1 cellular context compared by ENCODE assay signal in the genomic region with DNA sequence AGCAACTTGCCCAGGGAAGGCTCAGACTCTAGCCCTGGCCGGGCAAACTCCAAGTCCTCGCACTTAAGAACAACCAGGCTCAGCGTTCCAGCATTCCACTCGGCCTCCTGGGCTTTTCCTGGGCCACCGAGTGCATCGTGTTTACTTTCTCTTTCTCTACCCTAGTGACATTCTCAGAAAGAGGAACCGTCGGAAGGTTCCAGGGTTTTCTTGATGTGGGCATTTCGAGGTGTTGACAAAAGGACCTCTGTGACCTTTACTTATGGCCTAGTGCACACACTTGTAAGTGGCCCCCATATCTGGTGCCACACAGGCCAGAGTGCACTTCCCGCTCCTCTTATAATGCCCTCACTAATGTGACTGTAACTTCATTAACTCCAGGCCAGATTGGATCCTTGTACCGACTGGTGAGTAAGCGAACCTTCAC.
A peak's percentile ranks its signal among the peaks of the same experiment; 100 is the strongest.
TF ChIP-seq lines count a peak whose summit lies in the region.

No MANE protein-coding gene starts in this region.

TF ChIP-seq in HepG2, 621 proteins besides CTCF, POLR2A, EP300 and RAD21 (continued from another document and continues in another):
- TF ChIP-seq KMT2B (CRISPR knock-in tag; IDR thresholded peaks at IDR 0.05) (no peak; the same call in none of the 2 replicates), SKI (IDR thresholded peaks at IDR 0.05; ENCODE audit: partially characterized antibody) (no peak), ZFYVE20 (CRISPR knock-in tag; IDR thresholded peaks at IDR 0.05; ENCODE audit: borderline replicate concordance, low read depth) (0 out of 2 replicates have a peak, but pooled peaks have one; percentile 56), MEIS1 (CRISPR knock-in tag; IDR thresholded peaks at IDR 0.05; ENCODE audit: borderline replicate concordance) (no peak), ZBTB7B (CRISPR knock-in tag; IDR thresholded peaks at IDR 0.05) (no peak), TSC22D2 (CRISPR knock-in tag; IDR thresholded peaks at IDR 0.05; ENCODE audit: borderline replicate concordance) (peak; percentile 25; the same call in 1 of the 2 replicates), RBM22 (optimal IDR thresholded peaks at IDR 0.05; ENCODE audit: low read length) (no peak), ZNF577 (CRISPR knock-in tag; IDR thresholded peaks at IDR 0.05; ENCODE audit: borderline replicate concordance, low read depth) (no peak), NCOA1 (CRISPR knock-in tag; IDR thresholded peaks at IDR 0.05) (no peak), ZNF292 (CRISPR knock-in tag; IDR thresholded peaks at IDR 0.05; ENCODE audit: borderline replicate concordance, low read depth) (no peak), TBL1XR1 (IDR thresholded peaks at IDR 0.05; ENCODE audit: borderline replicate concordance, low read length, partially characterized antibody) (no peak), NFYB (CRISPR knock-in tag; IDR thresholded peaks at IDR 0.05) (no peak; the same call in 1 of the 2 replicates), ZNF274 (CRISPR knock-in tag; IDR thresholded peaks at IDR 0.05) (no peak), ZFP36L2 (CRISPR knock-in tag; IDR thresholded peaks at IDR 0.05) (0 out of 2 replicates have a peak, but pooled peaks have one; percentile 40), RNF2 (conservative IDR thresholded peaks at IDR 0.05; ENCODE audit: low read depth) (no peak), ZSCAN9 (CRISPR knock-in tag; IDR thresholded peaks at IDR 0.05; ENCODE audit: borderline replicate concordance) (0 out of 2 replicates have a peak, but pooled peaks have one; percentile 33), ZFP36L1 (CRISPR knock-in tag; IDR thresholded peaks at IDR 0.05) (peak; percentile 74; the same call in 1 of the 2 replicates), ZFX (CRISPR knock-in tag; IDR thresholded peaks at IDR 0.05; ENCODE audit: low read depth) (peak; percentile 74), HES4 (CRISPR knock-in tag; IDR thresholded peaks at IDR 0.05; ENCODE audit: borderline replicate concordance) (no peak), GTF3A (CRISPR knock-in tag; conservative IDR thresholded peaks at IDR 0.05) (no peak), ERF (CRISPR knock-in tag; IDR thresholded peaks at IDR 0.05) (peak; percentile 16; the same call in 1 of the 2 replicates), KDM5B (CRISPR knock-in tag; IDR thresholded peaks at IDR 0.05; ENCODE audit: borderline replicate concordance) (no peak; the same call in 1 of the 2 replicates), ZNF331 (CRISPR knock-in tag; IDR thresholded peaks at IDR 0.05) (peak; percentile 64), ZNF782 (CRISPR knock-in tag; IDR thresholded peaks at IDR 0.05; ENCODE audit: borderline replicate concordance) (no peak), NBN (conservative IDR thresholded peaks at IDR 0.05) (no peak), ELF4 (CRISPR knock-in tag; IDR thresholded peaks at IDR 0.05; ENCODE audit: borderline replicate concordance) (no peak), ZFP41 (CRISPR knock-in tag; IDR thresholded peaks at IDR 0.05; ENCODE audit: borderline replicate concordance) (no peak), ZNF891 (CRISPR knock-in tag; IDR thresholded peaks at IDR 0.05) (no peak; the same call in 1 of the 2 replicates), ZNF558 (CRISPR knock-in tag; IDR thresholded peaks at IDR 0.05; ENCODE audit: borderline replicate concordance) (no peak), SNRNP70 (IDR thresholded peaks at IDR 0.05; ENCODE audit: low read depth, low read length) (no peak), ZBTB42 (CRISPR knock-in tag; IDR thresholded peaks at IDR 0.05) (no peak), MYNN (CRISPR knock-in tag; IDR thresholded peaks at IDR 0.05; ENCODE audit: low read depth) (0 out of 2 replicates have a peak, but pooled peaks have one; percentile 42), KLF13 (CRISPR knock-in tag; IDR thresholded peaks at IDR 0.05) (no peak), RFX5 (IDR thresholded peaks at IDR 0.05; ENCODE audit: low read depth, low read length) (no peak), ZNF644 (CRISPR knock-in tag; IDR thresholded peaks at IDR 0.05; ENCODE audit: low read depth) (no peak), SP1 (IDR thresholded peaks at IDR 0.05) (no peak), SP1 (CRISPR knock-in tag; IDR thresholded peaks at IDR 0.05) (no peak), ZNF776 (CRISPR knock-in tag; IDR thresholded peaks at IDR 0.05) (no peak)
- TF ChIP-seq, protein P1, sequence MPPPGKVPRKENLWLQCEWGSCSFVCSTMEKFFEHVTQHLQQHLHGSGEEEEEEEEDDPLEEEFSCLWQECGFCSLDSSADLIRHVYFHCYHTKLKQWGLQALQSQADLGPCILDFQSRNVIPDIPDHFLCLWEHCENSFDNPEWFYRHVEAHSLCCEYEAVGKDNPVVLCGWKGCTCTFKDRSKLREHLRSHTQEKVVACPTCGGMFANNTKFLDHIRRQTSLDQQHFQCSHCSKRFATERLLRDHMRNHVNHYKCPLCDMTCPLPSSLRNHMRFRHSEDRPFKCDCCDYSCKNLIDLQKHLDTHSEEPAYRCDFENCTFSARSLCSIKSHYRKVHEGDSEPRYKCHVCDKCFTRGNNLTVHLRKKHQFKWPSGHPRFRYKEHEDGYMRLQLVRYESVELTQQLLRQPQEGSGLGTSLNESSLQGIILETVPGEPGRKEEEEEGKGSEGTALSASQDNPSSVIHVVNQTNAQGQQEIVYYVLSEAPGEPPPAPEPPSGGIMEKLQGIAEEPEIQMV (CRISPR knock-in tag; IDR thresholded peaks at IDR 0.05; ENCODE audit: low read depth), result no peak
- TF ChIP-seq, protein P2, sequence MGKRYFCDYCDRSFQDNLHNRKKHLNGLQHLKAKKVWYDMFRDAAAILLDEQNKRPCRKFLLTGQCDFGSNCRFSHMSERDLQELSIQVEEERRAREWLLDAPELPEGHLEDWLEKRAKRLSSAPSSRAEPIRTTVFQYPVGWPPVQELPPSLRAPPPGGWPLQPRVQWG (CRISPR knock-in tag; IDR thresholded peaks at IDR 0.05; ENCODE audit: borderline replicate concordance, low read depth), result no peak
- TF ChIP-seq, protein P3, sequence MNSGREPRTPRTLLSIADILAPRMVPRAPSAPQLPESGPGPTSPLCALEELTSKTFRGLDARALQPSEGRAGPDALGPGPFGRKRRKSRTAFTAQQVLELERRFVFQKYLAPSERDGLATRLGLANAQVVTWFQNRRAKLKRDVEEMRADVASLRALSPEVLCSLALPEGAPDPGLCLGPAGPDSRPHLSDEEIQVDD (CRISPR knock-in tag; IDR thresholded peaks at IDR 0.05; ENCODE audit: borderline replicate concordance), result no peak
- TF ChIP-seq, protein P4, sequence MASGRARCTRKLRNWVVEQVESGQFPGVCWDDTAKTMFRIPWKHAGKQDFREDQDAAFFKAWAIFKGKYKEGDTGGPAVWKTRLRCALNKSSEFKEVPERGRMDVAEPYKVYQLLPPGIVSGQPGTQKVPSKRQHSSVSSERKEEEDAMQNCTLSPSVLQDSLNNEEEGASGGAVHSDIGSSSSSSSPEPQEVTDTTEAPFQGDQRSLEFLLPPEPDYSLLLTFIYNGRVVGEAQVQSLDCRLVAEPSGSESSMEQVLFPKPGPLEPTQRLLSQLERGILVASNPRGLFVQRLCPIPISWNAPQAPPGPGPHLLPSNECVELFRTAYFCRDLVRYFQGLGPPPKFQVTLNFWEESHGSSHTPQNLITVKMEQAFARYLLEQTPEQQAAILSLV (CRISPR knock-in tag; IDR thresholded peaks at IDR 0.05; ENCODE audit: borderline replicate concordance), result no peak
- TF ChIP-seq, protein P5, sequence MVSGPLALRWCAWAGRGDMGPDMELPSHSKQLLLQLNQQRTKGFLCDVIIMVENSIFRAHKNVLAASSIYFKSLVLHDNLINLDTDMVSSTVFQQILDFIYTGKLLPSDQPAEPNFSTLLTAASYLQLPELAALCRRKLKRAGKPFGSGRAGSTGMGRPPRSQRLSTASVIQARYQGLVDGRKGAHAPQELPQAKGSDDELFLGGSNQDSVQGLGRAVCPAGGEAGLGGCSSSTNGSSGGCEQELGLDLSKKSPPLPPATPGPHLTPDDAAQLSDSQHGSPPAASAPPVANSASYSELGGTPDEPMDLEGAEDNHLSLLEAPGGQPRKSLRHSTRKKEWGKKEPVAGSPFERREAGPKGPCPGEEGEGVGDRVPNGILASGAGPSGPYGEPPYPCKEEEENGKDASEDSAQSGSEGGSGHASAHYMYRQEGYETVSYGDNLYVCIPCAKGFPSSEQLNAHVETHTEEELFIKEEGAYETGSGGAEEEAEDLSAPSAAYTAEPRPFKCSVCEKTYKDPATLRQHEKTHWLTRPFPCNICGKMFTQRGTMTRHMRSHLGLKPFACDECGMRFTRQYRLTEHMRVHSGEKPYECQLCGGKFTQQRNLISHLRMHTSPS (CRISPR knock-in tag; IDR thresholded peaks at IDR 0.05; ENCODE audit: low read depth), result peak; percentile 58; the same call in 1 of the 2 replicates
- TF ChIP-seq, protein P6, sequence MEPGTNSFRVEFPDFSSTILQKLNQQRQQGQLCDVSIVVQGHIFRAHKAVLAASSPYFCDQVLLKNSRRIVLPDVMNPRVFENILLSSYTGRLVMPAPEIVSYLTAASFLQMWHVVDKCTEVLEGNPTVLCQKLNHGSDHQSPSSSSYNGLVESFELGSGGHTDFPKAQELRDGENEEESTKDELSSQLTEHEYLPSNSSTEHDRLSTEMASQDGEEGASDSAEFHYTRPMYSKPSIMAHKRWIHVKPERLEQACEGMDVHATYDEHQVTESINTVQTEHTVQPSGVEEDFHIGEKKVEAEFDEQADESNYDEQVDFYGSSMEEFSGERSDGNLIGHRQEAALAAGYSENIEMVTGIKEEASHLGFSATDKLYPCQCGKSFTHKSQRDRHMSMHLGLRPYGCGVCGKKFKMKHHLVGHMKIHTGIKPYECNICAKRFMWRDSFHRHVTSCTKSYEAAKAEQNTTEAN (CRISPR knock-in tag; conservative IDR thresholded peaks at IDR 0.05), result 0 out of 2 replicates have a peak, but pooled peaks have one; percentile 48
- TF ChIP-seq, protein P7, sequence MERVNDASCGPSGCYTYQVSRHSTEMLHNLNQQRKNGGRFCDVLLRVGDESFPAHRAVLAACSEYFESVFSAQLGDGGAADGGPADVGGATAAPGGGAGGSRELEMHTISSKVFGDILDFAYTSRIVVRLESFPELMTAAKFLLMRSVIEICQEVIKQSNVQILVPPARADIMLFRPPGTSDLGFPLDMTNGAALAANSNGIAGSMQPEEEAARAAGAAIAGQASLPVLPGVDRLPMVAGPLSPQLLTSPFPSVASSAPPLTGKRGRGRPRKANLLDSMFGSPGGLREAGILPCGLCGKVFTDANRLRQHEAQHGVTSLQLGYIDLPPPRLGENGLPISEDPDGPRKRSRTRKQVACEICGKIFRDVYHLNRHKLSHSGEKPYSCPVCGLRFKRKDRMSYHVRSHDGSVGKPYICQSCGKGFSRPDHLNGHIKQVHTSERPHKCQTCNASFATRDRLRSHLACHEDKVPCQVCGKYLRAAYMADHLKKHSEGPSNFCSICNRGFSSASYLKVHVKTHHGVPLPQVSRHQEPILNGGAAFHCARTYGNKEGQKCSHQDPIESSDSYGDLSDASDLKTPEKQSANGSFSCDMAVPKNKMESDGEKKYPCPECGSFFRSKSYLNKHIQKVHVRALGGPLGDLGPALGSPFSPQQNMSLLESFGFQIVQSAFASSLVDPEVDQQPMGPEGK (CRISPR knock-in tag; IDR thresholded peaks at IDR 0.05), result 0 out of 2 replicates have a peak, but pooled peaks have one; percentile 60
- TF ChIP-seq, protein P8, sequence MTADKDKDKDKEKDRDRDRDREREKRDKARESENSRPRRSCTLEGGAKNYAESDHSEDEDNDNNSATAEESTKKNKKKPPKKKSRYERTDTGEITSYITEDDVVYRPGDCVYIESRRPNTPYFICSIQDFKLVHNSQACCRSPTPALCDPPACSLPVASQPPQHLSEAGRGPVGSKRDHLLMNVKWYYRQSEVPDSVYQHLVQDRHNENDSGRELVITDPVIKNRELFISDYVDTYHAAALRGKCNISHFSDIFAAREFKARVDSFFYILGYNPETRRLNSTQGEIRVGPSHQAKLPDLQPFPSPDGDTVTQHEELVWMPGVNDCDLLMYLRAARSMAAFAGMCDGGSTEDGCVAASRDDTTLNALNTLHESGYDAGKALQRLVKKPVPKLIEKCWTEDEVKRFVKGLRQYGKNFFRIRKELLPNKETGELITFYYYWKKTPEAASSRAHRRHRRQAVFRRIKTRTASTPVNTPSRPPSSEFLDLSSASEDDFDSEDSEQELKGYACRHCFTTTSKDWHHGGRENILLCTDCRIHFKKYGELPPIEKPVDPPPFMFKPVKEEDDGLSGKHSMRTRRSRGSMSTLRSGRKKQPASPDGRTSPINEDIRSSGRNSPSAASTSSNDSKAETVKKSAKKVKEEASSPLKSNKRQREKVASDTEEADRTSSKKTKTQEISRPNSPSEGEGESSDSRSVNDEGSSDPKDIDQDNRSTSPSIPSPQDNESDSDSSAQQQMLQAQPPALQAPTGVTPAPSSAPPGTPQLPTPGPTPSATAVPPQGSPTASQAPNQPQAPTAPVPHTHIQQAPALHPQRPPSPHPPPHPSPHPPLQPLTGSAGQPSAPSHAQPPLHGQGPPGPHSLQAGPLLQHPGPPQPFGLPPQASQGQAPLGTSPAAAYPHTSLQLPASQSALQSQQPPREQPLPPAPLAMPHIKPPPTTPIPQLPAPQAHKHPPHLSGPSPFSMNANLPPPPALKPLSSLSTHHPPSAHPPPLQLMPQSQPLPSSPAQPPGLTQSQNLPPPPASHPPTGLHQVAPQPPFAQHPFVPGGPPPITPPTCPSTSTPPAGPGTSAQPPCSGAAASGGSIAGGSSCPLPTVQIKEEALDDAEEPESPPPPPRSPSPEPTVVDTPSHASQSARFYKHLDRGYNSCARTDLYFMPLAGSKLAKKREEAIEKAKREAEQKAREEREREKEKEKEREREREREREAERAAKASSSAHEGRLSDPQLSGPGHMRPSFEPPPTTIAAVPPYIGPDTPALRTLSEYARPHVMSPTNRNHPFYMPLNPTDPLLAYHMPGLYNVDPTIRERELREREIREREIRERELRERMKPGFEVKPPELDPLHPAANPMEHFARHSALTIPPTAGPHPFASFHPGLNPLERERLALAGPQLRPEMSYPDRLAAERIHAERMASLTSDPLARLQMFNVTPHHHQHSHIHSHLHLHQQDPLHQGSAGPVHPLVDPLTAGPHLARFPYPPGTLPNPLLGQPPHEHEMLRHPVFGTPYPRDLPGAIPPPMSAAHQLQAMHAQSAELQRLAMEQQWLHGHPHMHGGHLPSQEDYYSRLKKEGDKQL (CRISPR knock-in tag; IDR thresholded peaks at IDR 0.05; ENCODE audit: low read depth), result peak; percentile 57; the same call in 1 of the 2 replicates
- TF ChIP-seq, protein P9, sequence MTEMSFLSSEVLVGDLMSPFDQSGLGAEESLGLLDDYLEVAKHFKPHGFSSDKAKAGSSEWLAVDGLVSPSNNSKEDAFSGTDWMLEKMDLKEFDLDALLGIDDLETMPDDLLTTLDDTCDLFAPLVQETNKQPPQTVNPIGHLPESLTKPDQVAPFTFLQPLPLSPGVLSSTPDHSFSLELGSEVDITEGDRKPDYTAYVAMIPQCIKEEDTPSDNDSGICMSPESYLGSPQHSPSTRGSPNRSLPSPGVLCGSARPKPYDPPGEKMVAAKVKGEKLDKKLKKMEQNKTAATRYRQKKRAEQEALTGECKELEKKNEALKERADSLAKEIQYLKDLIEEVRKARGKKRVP (CRISPR knock-in tag; IDR thresholded peaks at IDR 0.05), result no peak
- TF ChIP-seq, protein P10, sequence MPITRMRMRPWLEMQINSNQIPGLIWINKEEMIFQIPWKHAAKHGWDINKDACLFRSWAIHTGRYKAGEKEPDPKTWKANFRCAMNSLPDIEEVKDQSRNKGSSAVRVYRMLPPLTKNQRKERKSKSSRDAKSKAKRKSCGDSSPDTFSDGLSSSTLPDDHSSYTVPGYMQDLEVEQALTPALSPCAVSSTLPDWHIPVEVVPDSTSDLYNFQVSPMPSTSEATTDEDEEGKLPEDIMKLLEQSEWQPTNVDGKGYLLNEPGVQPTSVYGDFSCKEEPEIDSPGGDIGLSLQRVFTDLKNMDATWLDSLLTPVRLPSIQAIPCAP (CRISPR knock-in tag; IDR thresholded peaks at IDR 0.05; ENCODE audit: low read depth), result no peak
